ENCODE assay signal across 1 cellular context in the genomic region with DNA sequence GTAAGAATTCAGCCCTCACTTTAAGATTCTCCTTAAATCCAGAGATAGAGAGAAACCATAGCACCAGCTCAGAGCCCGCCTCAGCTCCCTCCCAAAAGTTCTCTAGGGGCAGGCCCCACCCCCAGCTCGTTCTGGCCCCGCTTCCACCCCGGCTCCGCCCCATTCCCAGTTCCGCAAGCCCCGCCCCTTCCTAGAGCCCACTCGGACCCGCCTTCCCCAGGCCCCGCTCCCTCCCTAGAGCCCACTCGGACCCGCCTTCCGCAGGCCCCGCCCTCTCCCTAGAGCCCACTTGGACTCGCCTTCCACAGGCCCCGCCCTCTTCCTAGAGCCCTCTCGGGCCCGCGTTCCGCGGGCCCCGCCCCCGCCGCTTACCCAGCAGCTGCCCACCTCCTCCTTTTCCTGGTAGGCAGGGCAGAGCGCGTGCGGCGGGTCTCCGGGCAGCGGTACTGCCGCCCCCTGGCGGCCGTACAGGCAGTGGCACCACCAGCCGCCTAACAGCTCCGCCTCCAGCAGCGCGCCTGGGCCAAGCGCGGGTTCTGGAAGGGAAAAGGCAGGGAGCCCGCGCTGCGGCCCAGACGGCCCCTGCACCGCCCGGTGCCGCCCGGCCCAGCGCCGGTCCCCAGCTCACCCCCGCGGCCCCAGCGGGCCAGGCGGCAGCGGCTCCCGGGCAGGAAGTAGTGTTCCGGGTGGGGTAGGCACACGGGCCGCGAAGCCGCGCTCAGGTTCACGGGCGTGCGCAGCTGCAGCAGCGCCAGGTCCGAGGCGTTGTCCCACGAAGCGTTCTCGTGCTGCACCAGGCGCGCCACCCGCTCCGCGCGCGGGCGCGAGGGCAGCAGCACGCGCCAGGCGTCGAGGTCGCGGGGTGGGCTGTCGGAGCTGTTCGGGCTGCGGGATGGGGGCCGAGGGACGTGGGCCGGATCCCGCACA.
A peak's percentile ranks its signal among the peaks of the same experiment; 100 is the strongest.
TF ChIP-seq lines count a peak whose summit lies in the region.

No MANE protein-coding gene starts in this region.

TF ChIP-seq in HEK293, 187 proteins besides CTCF, POLR2A, EP300 and RAD21 (continued from another document and continues in another):
- TF ChIP-seq, protein P1, sequence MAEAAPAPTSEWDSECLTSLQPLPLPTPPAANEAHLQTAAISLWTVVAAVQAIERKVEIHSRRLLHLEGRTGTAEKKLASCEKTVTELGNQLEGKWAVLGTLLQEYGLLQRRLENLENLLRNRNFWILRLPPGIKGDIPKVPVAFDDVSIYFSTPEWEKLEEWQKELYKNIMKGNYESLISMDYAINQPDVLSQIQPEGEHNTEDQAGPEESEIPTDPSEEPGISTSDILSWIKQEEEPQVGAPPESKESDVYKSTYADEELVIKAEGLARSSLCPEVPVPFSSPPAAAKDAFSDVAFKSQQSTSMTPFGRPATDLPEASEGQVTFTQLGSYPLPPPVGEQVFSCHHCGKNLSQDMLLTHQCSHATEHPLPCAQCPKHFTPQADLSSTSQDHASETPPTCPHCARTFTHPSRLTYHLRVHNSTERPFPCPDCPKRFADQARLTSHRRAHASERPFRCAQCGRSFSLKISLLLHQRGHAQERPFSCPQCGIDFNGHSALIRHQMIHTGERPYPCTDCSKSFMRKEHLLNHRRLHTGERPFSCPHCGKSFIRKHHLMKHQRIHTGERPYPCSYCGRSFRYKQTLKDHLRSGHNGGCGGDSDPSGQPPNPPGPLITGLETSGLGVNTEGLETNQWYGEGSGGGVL (tag by site-specific recombination; IDR thresholded peaks at IDR 0.05): peak; percentile 52; the same call in 1 of the 2 replicates
- 0 out of 2 replicates have a peak, but pooled peaks have one; percentile 51 for TF ChIP-seq ZNF677 (tag by site-specific recombination; IDR thresholded peaks at IDR 0.05)
- no peak for TF ChIP-seq ZNF394 (tag by site-specific recombination; IDR thresholded peaks at IDR 0.05; ENCODE audit: borderline replicate concordance)
- TF ChIP-seq ZNF670 (tag by site-specific recombination; IDR thresholded peaks at IDR 0.05; ENCODE audit: low read depth): no peak
- TF ChIP-seq, protein P2, sequence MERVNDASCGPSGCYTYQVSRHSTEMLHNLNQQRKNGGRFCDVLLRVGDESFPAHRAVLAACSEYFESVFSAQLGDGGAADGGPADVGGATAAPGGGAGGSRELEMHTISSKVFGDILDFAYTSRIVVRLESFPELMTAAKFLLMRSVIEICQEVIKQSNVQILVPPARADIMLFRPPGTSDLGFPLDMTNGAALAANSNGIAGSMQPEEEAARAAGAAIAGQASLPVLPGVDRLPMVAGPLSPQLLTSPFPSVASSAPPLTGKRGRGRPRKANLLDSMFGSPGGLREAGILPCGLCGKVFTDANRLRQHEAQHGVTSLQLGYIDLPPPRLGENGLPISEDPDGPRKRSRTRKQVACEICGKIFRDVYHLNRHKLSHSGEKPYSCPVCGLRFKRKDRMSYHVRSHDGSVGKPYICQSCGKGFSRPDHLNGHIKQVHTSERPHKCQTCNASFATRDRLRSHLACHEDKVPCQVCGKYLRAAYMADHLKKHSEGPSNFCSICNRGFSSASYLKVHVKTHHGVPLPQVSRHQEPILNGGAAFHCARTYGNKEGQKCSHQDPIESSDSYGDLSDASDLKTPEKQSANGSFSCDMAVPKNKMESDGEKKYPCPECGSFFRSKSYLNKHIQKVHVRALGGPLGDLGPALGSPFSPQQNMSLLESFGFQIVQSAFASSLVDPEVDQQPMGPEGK (tag by site-specific recombination; IDR thresholded peaks at IDR 0.05): peak; percentile 87
- peak; percentile 96 for TF ChIP-seq SP3 (tag by site-specific recombination; IDR thresholded peaks at IDR 0.05)
- 0 out of 2 replicates have a peak, but pooled peaks have one; percentile 45 for TF ChIP-seq ZBTB7A (tag by site-specific recombination; IDR thresholded peaks at IDR 0.05; ENCODE audit: low read depth)
- no peak for TF ChIP-seq ZFP69B (tag by site-specific recombination; IDR thresholded peaks at IDR 0.05)
- peak; percentile 29 for TF ChIP-seq ZNF654 (tag by site-specific recombination; IDR thresholded peaks at IDR 0.05; ENCODE audit: low read depth)
- TF ChIP-seq GFI1B (tag by site-specific recombination; IDR thresholded peaks at IDR 0.05): no peak
- TF ChIP-seq ZFHX2 (tag by site-specific recombination; conservative IDR thresholded peaks at IDR 0.05): peak; percentile 68; the same call in 1 of the 2 replicates
- TF ChIP-seq ZSCAN30 (tag by site-specific recombination; IDR thresholded peaks at IDR 0.05): peak; percentile 2
- peak; percentile 57 for TF ChIP-seq KLF16 (tag by site-specific recombination; IDR thresholded peaks at IDR 0.05)
- TF ChIP-seq, protein P3, sequence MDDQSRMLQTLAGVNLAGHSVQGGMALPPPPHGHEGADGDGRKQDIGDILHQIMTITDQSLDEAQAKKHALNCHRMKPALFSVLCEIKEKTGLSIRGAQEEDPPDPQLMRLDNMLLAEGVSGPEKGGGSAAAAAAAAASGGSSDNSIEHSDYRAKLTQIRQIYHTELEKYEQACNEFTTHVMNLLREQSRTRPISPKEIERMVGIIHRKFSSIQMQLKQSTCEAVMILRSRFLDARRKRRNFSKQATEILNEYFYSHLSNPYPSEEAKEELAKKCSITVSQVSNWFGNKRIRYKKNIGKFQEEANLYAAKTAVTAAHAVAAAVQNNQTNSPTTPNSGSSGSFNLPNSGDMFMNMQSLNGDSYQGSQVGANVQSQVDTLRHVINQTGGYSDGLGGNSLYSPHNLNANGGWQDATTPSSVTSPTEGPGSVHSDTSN (CRISPR knock-in tag; IDR thresholded peaks at IDR 0.05): 0 out of 2 replicates have a peak, but pooled peaks have one; percentile 31
- TF ChIP-seq ZNF112 (tag by site-specific recombination; IDR thresholded peaks at IDR 0.05): no peak
- no peak for TF ChIP-seq ZNF266 (tag by site-specific recombination; IDR thresholded peaks at IDR 0.05; ENCODE audit: low read depth)
- TF ChIP-seq ZIC2 (tag by site-specific recombination; IDR thresholded peaks at IDR 0.05): peak; percentile 10; the same call in 1 of the 2 replicates
- peak; percentile 55; the same call in 1 of the 2 replicates for TF ChIP-seq ZNF629 (tag by site-specific recombination; IDR thresholded peaks at IDR 0.05)
- TF ChIP-seq SP2 (tag by site-specific recombination; IDR thresholded peaks at IDR 0.05): peak; percentile 99
- TF ChIP-seq, protein P4, sequence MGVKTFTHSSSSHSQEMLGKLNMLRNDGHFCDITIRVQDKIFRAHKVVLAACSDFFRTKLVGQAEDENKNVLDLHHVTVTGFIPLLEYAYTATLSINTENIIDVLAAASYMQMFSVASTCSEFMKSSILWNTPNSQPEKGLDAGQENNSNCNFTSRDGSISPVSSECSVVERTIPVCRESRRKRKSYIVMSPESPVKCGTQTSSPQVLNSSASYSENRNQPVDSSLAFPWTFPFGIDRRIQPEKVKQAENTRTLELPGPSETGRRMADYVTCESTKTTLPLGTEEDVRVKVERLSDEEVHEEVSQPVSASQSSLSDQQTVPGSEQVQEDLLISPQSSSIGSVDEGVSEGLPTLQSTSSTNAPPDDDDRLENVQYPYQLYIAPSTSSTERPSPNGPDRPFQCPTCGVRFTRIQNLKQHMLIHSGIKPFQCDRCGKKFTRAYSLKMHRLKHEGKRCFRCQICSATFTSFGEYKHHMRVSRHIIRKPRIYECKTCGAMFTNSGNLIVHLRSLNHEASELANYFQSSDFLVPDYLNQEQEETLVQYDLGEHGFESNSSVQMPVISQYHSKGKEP (tag by site-specific recombination; IDR thresholded peaks at IDR 0.05): peak; percentile 39; the same call in 1 of the 2 replicates
- TF ChIP-seq, protein P5, sequence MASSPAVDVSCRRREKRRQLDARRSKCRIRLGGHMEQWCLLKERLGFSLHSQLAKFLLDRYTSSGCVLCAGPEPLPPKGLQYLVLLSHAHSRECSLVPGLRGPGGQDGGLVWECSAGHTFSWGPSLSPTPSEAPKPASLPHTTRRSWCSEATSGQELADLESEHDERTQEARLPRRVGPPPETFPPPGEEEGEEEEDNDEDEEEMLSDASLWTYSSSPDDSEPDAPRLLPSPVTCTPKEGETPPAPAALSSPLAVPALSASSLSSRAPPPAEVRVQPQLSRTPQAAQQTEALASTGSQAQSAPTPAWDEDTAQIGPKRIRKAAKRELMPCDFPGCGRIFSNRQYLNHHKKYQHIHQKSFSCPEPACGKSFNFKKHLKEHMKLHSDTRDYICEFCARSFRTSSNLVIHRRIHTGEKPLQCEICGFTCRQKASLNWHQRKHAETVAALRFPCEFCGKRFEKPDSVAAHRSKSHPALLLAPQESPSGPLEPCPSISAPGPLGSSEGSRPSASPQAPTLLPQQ (tag by site-specific recombination; IDR thresholded peaks at IDR 0.05): 0 out of 2 replicates have a peak, but pooled peaks have one; percentile 23
- peak; percentile 75 for TF ChIP-seq IKZF3 (tag by site-specific recombination; IDR thresholded peaks at IDR 0.05)
- no peak for TF ChIP-seq TCF7L2 (IDR thresholded peaks at IDR 0.05; ENCODE audit: borderline replicate concordance, low read depth, low read length)
- TF ChIP-seq, protein P6, sequence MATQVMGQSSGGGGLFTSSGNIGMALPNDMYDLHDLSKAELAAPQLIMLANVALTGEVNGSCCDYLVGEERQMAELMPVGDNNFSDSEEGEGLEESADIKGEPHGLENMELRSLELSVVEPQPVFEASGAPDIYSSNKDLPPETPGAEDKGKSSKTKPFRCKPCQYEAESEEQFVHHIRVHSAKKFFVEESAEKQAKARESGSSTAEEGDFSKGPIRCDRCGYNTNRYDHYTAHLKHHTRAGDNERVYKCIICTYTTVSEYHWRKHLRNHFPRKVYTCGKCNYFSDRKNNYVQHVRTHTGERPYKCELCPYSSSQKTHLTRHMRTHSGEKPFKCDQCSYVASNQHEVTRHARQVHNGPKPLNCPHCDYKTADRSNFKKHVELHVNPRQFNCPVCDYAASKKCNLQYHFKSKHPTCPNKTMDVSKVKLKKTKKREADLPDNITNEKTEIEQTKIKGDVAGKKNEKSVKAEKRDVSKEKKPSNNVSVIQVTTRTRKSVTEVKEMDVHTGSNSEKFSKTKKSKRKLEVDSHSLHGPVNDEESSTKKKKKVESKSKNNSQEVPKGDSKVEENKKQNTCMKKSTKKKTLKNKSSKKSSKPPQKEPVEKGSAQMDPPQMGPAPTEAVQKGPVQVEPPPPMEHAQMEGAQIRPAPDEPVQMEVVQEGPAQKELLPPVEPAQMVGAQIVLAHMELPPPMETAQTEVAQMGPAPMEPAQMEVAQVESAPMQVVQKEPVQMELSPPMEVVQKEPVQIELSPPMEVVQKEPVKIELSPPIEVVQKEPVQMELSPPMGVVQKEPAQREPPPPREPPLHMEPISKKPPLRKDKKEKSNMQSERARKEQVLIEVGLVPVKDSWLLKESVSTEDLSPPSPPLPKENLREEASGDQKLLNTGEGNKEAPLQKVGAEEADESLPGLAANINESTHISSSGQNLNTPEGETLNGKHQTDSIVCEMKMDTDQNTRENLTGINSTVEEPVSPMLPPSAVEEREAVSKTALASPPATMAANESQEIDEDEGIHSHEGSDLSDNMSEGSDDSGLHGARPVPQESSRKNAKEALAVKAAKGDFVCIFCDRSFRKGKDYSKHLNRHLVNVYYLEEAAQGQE (tag by site-specific recombination; IDR thresholded peaks at IDR 0.05): no peak
- peak; percentile 51; the same call in 1 of the 2 replicates for TF ChIP-seq ZNF76 (tag by site-specific recombination; IDR thresholded peaks at IDR 0.05; ENCODE audit: borderline replicate concordance, low read depth)
- TF ChIP-seq KLF9 (tag by site-specific recombination; IDR thresholded peaks at IDR 0.05; ENCODE audit: low read depth): peak; percentile 92
- peak; percentile 50; the same call in 1 of the 2 replicates for TF ChIP-seq ZNF324 (tag by site-specific recombination; IDR thresholded peaks at IDR 0.05)
- peak; percentile 35; the same call in 1 of the 2 replicates for TF ChIP-seq ZXDB (tag by site-specific recombination; IDR thresholded peaks at IDR 0.05)
- TF ChIP-seq, protein P7, sequence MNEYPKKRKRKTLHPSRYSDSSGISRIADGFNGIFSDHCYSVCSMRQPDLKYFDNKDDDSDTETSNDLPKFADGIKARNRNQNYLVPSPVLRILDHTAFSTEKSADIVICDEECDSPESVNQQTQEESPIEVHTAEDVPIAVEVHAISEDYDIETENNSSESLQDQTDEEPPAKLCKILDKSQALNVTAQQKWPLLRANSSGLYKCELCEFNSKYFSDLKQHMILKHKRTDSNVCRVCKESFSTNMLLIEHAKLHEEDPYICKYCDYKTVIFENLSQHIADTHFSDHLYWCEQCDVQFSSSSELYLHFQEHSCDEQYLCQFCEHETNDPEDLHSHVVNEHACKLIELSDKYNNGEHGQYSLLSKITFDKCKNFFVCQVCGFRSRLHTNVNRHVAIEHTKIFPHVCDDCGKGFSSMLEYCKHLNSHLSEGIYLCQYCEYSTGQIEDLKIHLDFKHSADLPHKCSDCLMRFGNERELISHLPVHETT (tag by site-specific recombination; IDR thresholded peaks at IDR 0.05): 0 out of 2 replicates have a peak, but pooled peaks have one; percentile 17
- peak; percentile 60; the same call in 1 of the 2 replicates for TF ChIP-seq KLF10 (tag by site-specific recombination; IDR thresholded peaks at IDR 0.05)
- TF ChIP-seq SP7 (tag by site-specific recombination; IDR thresholded peaks at IDR 0.05): peak; percentile 68
- peak; percentile 70; the same call in 1 of the 2 replicates for TF ChIP-seq ZNF660 (tag by site-specific recombination; IDR thresholded peaks at IDR 0.05)
- 0 out of 2 replicates have a peak, but pooled peaks have one; percentile 3 for TF ChIP-seq ZNF366 (tag by site-specific recombination; conservative IDR thresholded peaks at IDR 0.05)
- peak; percentile 75 for TF ChIP-seq KLF1 (tag by site-specific recombination; IDR thresholded peaks at IDR 0.05)
- TF ChIP-seq ZFP37 (tag by site-specific recombination; IDR thresholded peaks at IDR 0.05): no peak
- peak; percentile 77 for TF ChIP-seq ZEB2 (tag by site-specific recombination; IDR thresholded peaks at IDR 0.05)
- TF ChIP-seq ZNF184 (tag by site-specific recombination; IDR thresholded peaks at IDR 0.05): peak; percentile 53; the same call in 1 of the 2 replicates
- peak; percentile 48; the same call in 1 of the 2 replicates for TF ChIP-seq GLIS1 (tag by site-specific recombination; IDR thresholded peaks at IDR 0.05)
- TF ChIP-seq PRDM1 (tag by site-specific recombination; IDR thresholded peaks at IDR 0.05): no peak
- no peak for TF ChIP-seq ZNF211 (tag by site-specific recombination; IDR thresholded peaks at IDR 0.05; ENCODE audit: low read depth)
- TF ChIP-seq BCL11A (tag by site-specific recombination; IDR thresholded peaks at IDR 0.05; ENCODE audit: low read depth): no peak
- TF ChIP-seq ZNF239 (tag by site-specific recombination; IDR thresholded peaks at IDR 0.05): no peak
- TF ChIP-seq, protein P8, sequence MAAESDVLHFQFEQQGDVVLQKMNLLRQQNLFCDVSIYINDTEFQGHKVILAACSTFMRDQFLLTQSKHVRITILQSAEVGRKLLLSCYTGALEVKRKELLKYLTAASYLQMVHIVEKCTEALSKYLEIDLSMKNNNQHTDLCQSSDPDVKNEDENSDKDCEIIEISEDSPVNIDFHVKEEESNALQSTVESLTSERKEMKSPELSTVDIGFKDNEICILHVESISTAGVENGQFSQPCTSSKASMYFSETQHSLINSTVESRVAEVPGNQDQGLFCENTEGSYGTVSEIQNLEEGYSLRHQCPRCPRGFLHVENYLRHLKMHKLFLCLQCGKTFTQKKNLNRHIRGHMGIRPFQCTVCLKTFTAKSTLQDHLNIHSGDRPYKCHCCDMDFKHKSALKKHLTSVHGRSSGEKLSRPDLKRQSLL (tag by site-specific recombination; IDR thresholded peaks at IDR 0.05): peak; percentile 100
- peak; percentile 81 for TF ChIP-seq ZBTB8A (tag by site-specific recombination; IDR thresholded peaks at IDR 0.05)
